8 cellular contexts compared by ENCODE assay signal in the genomic region with DNA sequence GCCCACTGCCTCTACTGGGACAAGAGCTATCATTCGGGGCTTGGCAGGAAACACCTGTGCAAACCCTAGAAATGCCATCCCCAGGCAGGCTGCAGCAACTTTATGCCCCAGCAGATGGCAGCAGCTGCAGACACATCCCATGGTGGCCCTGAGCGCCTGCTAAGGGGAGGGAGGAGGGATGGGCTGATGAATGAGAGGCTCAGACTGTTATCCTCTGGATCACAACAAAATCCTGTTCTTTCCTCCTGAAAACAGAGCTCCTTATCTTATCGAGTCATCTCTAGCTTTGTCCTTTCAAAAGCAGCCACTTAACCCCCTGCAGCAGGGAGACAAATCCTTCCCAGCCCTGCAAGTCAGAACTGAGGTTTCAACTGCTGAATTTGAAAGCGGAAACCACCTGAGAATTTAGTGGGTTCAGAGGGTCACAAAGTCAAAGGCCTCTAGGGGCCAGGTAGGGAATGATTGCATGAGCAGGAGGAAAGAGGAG.
DNase-seq lines count a peak whose midpoint lies in the region; ATAC-seq, FAIRE-seq and TF ChIP-seq lines count a peak whose summit lies in the region.

No MANE protein-coding gene starts in this region.

- peak; percentile 46 for FAIRE-seq in HTR-8/SVneo (lab: Jason Lieb, UNC)

- H3K4me3 ChIP-seq in PC-9 (no peak overlapping the region), fibroblast of mammary gland (ENCODE audit: control insufficient read depth, low read depth, low read length) (no peak overlapping the region)

- POLR2A ChIA-PET in PC-9 (lab: Charles Lee; ENCODE audit: unreplicated experiment) = no interaction called here

- H4K20me1 ChIP-seq in PC-9 (ENCODE audit: insufficient read depth) = no peaks in the 10 kb centered on the region

- DNase-seq in DMS53 treated with DMSO at 0.1 percent for 48 hours (lab: John Stamatoyannopoulos, UW; ENCODE audit: unreplicated experiment) = peak; percentile 30
- DNase-seq in HTR-8/SVneo (ENCODE audit: insufficient read length, low spot score) = peak; percentile 69
- peak in 1 of 2 experiments; percentile 58 for DNase-seq in PC-9
- DNase-seq in activated T-helper 1 cell treated with anti-CD3 and anti-CD28 coated beads, Interleukin-12 subunit alpha, Interleukin-12 subunit beta, Interleukin-2, Interleukin-4 antibody, amounts not matched to agents 30 ng/mL and 10 ng/mL and 1 ng/mL, durations not matched to agents 14 hours and 24 hours and 36 hours (ENCODE audit: low spot score) = peak; percentile 67
- DNase-seq in fibroblast of mammary gland (ENCODE audit: low read depth) = peak; percentile 73
- peak; percentile 82 for DNase-seq in neural crest cell (ENCODE audit: low read depth, low spot score)
- peak; percentile 85 to 86 for DNase-seq in stimulated activated naive CD8-positive, alpha-beta T cell treated with anti-CD3 and anti-CD28 coated beads, Interleukin-15, amount 100 ng/mL, for 72 hours

- no peaks in the 10 kb centered on the region for H3F3A ChIP-seq in PC-9 (ENCODE audit: insufficient read depth, low read depth)

- no peaks in the 10 kb centered on the region for H3K9me2 ChIP-seq in PC-9 (ENCODE audit: insufficient read depth)

- no peak overlapping the region for H3K4me2 ChIP-seq in PC-9

- peaks cover 18% of the 10 kb centered on the region; the same call in 1 of the 2 replicates for H3K27me3 ChIP-seq in PC-9 (ENCODE audit: insufficient read depth, low read depth)

- no TSS peak for BruUV-seq in PC-9 (replicated peaks; lab: Mats Ljungman, UMichigan)

- no peaks in the 10 kb centered on the region for H3K36me3 ChIP-seq in PC-9 (ENCODE audit: low read depth)

- peak; percentile 94 for ATAC-seq in GM21526 (IDR thresholded peaks at IDR 0.05; ENCODE audit: low FRiP score, unreplicated experiment)
- peak; percentile 94 for ATAC-seq in stimulated activated naive CD8-positive, alpha-beta T cell treated with anti-CD3 and anti-CD28 coated beads, Interleukin-15, amount 100 ng/mL, for 72 hours

- H3K27me3 Mint-ChIP-seq in activated T-helper 1 cell treated with anti-CD3 and anti-CD28 coated beads, Interleukin-12 subunit alpha, Interleukin-12 subunit beta, Interleukin-2, Interleukin-4 antibody, amounts not matched to agents 30 ng/mL and 10 ng/mL and 1 ng/mL, durations not matched to agents 14 hours and 24 hours and 36 hours (ENCODE audit: insufficient read depth) = peaks cover 8% of the 10 kb centered on the region
- H3K27me3 Mint-ChIP-seq in neural crest cell (ENCODE audit: low read depth) = no peaks in the 10 kb centered on the region
- peaks cover 10% of the 10 kb centered on the region for H3K27me3 Mint-ChIP-seq in stimulated activated naive CD8-positive, alpha-beta T cell treated with anti-CD3 and anti-CD28 coated beads, Interleukin-15, amount 100 ng/mL, for 72 hours

- CTCF ChIA-PET in PC-9 (lab: Charles Lee) = interaction anchor here (0.6 kb wide), 1 partner anchor 951 kb away, joined by 8 read pairs; no protein-coding TSS in a partner anchor

- peak; percentile 69 for TF ChIP-seq CTCF in PC-9 (conservative IDR thresholded peaks at IDR 0.05)
- peak; percentile 97 for TF ChIP-seq CTCF in fibroblast of mammary gland (conservative IDR thresholded peaks at IDR 0.05; ENCODE audit: control insufficient read depth, insufficient read depth, low read depth, low read length)
- TF ChIP-seq CTCF in neural crest cell (conservative IDR thresholded peaks at IDR 0.05) = peak; percentile 90

- H3K4me3 Mint-ChIP-seq in activated T-helper 1 cell treated with anti-CD3 and anti-CD28 coated beads, Interleukin-12 subunit alpha, Interleukin-12 subunit beta, Interleukin-2, Interleukin-4 antibody, amounts not matched to agents 30 ng/mL and 10 ng/mL and 1 ng/mL, durations not matched to agents 14 hours and 24 hours and 36 hours = no peak overlapping the region
- no peak overlapping the region for H3K4me3 Mint-ChIP-seq in neural crest cell
- H3K4me3 Mint-ChIP-seq in stimulated activated naive CD8-positive, alpha-beta T cell treated with anti-CD3 and anti-CD28 coated beads, Interleukin-15, amount 100 ng/mL, for 72 hours = peak overlapping the region; percentile 50 to 63

- H3K4me1 Mint-ChIP-seq in activated T-helper 1 cell treated with anti-CD3 and anti-CD28 coated beads, Interleukin-12 subunit alpha, Interleukin-12 subunit beta, Interleukin-2, Interleukin-4 antibody, amounts not matched to agents 30 ng/mL and 10 ng/mL and 1 ng/mL, durations not matched to agents 14 hours and 24 hours and 36 hours (ENCODE audit: low read depth) = peaks cover 38% of the 10 kb centered on the region
- H3K4me1 Mint-ChIP-seq in neural crest cell = peaks cover 19% of the 10 kb centered on the region
- peaks cover 47% of the 10 kb centered on the region for H3K4me1 Mint-ChIP-seq in stimulated activated naive CD8-positive, alpha-beta T cell treated with anti-CD3 and anti-CD28 coated beads, Interleukin-15, amount 100 ng/mL, for 72 hours

- intact Hi-C loops in PC-9 (cut with micrococcal nuclease; ENCODE audit: unreplicated experiment) = loop anchor here (1.0 kb wide), 3 partner anchors 943 to 1211 kb away; no protein-coding TSS in a partner anchor
- intact Hi-C loops in activated T-helper 1 cell treated with anti-CD3 and anti-CD28 coated beads, Interleukin-12 subunit alpha, Interleukin-12 subunit beta, Interleukin-2, Interleukin-4 antibody, amounts not matched to agents 30 ng/mL and 10 ng/mL and 1 ng/mL, durations not matched to agents 14 hours and 24 hours and 36 hours (cut with micrococcal nuclease) = loop anchor here (1.0 to 2.0 kb wide), 11 partner anchors 103 to 1211 kb away; partner anchors contain the start of gene SHQ1

- H3K27ac Mint-ChIP-seq in activated T-helper 1 cell treated with anti-CD3 and anti-CD28 coated beads, Interleukin-12 subunit alpha, Interleukin-12 subunit beta, Interleukin-2, Interleukin-4 antibody, amounts not matched to agents 30 ng/mL and 10 ng/mL and 1 ng/mL, durations not matched to agents 14 hours and 24 hours and 36 hours = peak overlapping the region; percentile 59
- H3K27ac Mint-ChIP-seq in neural crest cell (ENCODE audit: unreplicated experiment) = no peak overlapping the region
- peak overlapping the region; percentile 92 to 98 for H3K27ac Mint-ChIP-seq in stimulated activated naive CD8-positive, alpha-beta T cell treated with anti-CD3 and anti-CD28 coated beads, Interleukin-15, amount 100 ng/mL, for 72 hours

- no peaks in the 10 kb centered on the region for H3K9me3 Mint-ChIP-seq in activated T-helper 1 cell treated with anti-CD3 and anti-CD28 coated beads, Interleukin-12 subunit alpha, Interleukin-12 subunit beta, Interleukin-2, Interleukin-4 antibody, amounts not matched to agents 30 ng/mL and 10 ng/mL and 1 ng/mL, durations not matched to agents 14 hours and 24 hours and 36 hours
- peaks cover 3% of the 10 kb centered on the region for H3K9me3 Mint-ChIP-seq in neural crest cell
- H3K9me3 Mint-ChIP-seq in stimulated activated naive CD8-positive, alpha-beta T cell treated with anti-CD3 and anti-CD28 coated beads, Interleukin-15, amount 100 ng/mL, for 72 hours = no peaks in the 10 kb centered on the region

- H3K27ac ChIP-seq in PC-9 = no peak overlapping the region

- H3K79me2 ChIP-seq in PC-9 (ENCODE audit: low read depth) = no peaks in the 10 kb centered on the region

- no peaks in the 10 kb centered on the region for H3K4me1 ChIP-seq in PC-9 (replicated peaks; ENCODE audit: insufficient read depth)

- no peaks in the 10 kb centered on the region for H3K9me3 ChIP-seq in PC-9 (ENCODE audit: insufficient read depth, low read depth)

- no peaks in the 10 kb centered on the region for H3K36me3 Mint-ChIP-seq in activated T-helper 1 cell treated with anti-CD3 and anti-CD28 coated beads, Interleukin-12 subunit alpha, Interleukin-12 subunit beta, Interleukin-2, Interleukin-4 antibody, amounts not matched to agents 30 ng/mL and 10 ng/mL and 1 ng/mL, durations not matched to agents 14 hours and 24 hours and 36 hours (ENCODE audit: low read depth)
- H3K36me3 Mint-ChIP-seq in neural crest cell (ENCODE audit: low read depth) = no peaks in the 10 kb centered on the region

- no peak overlapping the region for H2AFZ ChIP-seq in PC-9

Comparison
In these comparisons a context has a peak if more than half of its experiments do, and no peak if none do; other contexts are left out.
1. H3K4me3 Mint-ChIP-seq: peak in stimulated activated naive CD8-positive, alpha-beta T cell treated with anti-CD3 and anti-CD28 coated beads, Interleukin-15, amount 100 ng/mL, for 72 hours (2 of 2); none in activated T-helper 1 cell treated with anti-CD3 and anti-CD28 coated beads, Interleukin-12 subunit alpha, Interleukin-12 subunit beta, Interleukin-2, Interleukin-4 antibody, amounts not matched to agents 30 ng/mL and 10 ng/mL and 1 ng/mL, durations not matched to agents 14 hours and 24 hours and 36 hours (single experiment) and neural crest cell (single experiment).
2. Peak in every context shown above with its lines, with median percentiles within 50 percentile points of each other: CTCF ChIP-seq.